ENCODE assay signal across 14 cellular contexts in the genomic region with DNA sequence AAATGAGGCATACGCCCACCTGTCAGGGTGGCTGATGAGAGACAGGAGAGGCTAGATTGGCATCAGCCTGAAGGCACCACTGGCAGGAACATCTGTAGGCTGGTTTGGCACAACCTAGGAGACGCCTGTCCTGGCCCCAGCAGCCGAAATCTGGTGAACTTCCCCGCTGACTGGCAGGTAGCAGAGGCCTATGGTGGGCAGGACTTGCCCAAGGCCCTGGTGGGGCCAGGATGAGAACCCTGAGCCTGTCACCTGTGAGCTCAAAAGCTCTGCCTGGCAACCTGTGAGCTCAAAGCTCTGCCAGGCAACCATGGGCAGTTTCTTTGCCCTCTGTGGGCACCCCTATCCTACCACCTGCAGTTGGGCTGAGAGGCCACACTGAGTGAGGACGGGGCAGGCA. TPM values are rescaled to one million over a fixed set of nuclear protein-coding genes. Genes with fewer than 3 reads are reported as not detected.
DNase-seq lines count a peak whose midpoint lies in the region; ATAC-seq, FAIRE-seq and TF ChIP-seq lines count a peak whose summit lies in the region.
"Had no signal": no experiment of that assay in that cellular context is flagged by ENCODE, and none has a peak within 500 bp of the region (broad histone marks: within the 10 kb centered on the region; RNA-seq: fewer than 3 reads in every experiment).

No MANE protein-coding gene starts in this region.

- H3K4me3 Mint-ChIP-seq in activated T-helper 17 cell treated with anti-CD3 and anti-CD28 coated beads, Interleukin-2, amount 50 U/mL, for 72 hours = peak overlapping the region; percentile 29
- H3K4me3 Mint-ChIP-seq in nephron (peak overlapping the region; percentile 35 to 61 (median 45)), immature natural killer cell (peak overlapping the region in 2 of 5 donors; percentile 10 to 23)
- H3K4me3 Mint-ChIP-seq: GM23338 had no signal

- TF ChIP-seq POLR2A in H54 (IDR thresholded peaks at IDR 0.05; ENCODE audit: low read depth, low read length) = no peak

- intact Hi-C loops in Right ventricle myocardium superior (cut with DNase I) = no loop called here
- intact Hi-C loops in cardiac septum (cut with DNase I) = no loop called here

- peak; percentile 41 for DNase-seq in Right ventricle myocardium superior
- no peak for DNase-seq in cardiac septum (ENCODE audit: low spot score)
- no peak for DNase-seq in immature natural killer cell
- DNase-seq in H54 (ENCODE audit: insufficient read length, low spot score) = no peak
- DNase-seq in stimulated activated CD4-positive, alpha-beta T cell treated with anti-CD3 and anti-CD28 coated beads, Interleukin-2, amount 100 ng/mL, for 48 hours = no peak
- DNase-seq: kidney glomerular epithelial cell; MV-4-11; naive thymus-derived CD4-positive, alpha-beta T cell; SJCRH30; stimulated activated naive CD8-positive, alpha-beta T cell treated with anti-CD3 and anti-CD28 coated beads, Interleukin-15, Interleukin-2, amounts not matched to agents 100 U/mL and 50 U/mL, for 24 hours had no signal

- ATAC-seq in Right ventricle myocardium superior (ENCODE audit: poor library complexity) (no peak), GM18907 (IDR thresholded peaks at IDR 0.05; ENCODE audit: unreplicated experiment) (no peak)
- ATAC-seq in activated T-helper 17 cell treated with anti-CD3 and anti-CD28 coated beads, Interleukin-2, amount 50 U/mL, for 72 hours (replicated peaks) = no peak
- ATAC-seq: GM23338; naive thymus-derived CD4-positive, alpha-beta T cell; stimulated activated naive CD8-positive, alpha-beta T cell treated with anti-CD3 and anti-CD28 coated beads, Interleukin-15, Interleukin-2, amounts not matched to agents 100 U/mL and 50 U/mL, for 24 hours had no signal

- peaks cover 8% of the 10 kb centered on the region for H3K4me1 Mint-ChIP-seq in activated T-helper 17 cell treated with anti-CD3 and anti-CD28 coated beads, Interleukin-2, amount 50 U/mL, for 72 hours
- H3K4me1 Mint-ChIP-seq in nephron (peaks cover 49% of the 10 kb centered on the region), immature natural killer cell (peaks cover 23 to 25% of the 10 kb centered on the region in 2 donors)

- peaks cover 3% of the 10 kb centered on the region for H3K27me3 Mint-ChIP-seq in activated T-helper 17 cell treated with anti-CD3 and anti-CD28 coated beads, Interleukin-2, amount 50 U/mL, for 72 hours
- H3K27me3 Mint-ChIP-seq in nephron (ENCODE audit: low read depth) (no peaks in the 10 kb centered on the region), immature natural killer cell (ENCODE audit: low read depth in 3 of 3) (peaks cover 10 to 16% (median 10%) of the 10 kb centered on the region in 3 donors)

- no peaks in the 10 kb centered on the region for H3K9me3 Mint-ChIP-seq in activated T-helper 17 cell treated with anti-CD3 and anti-CD28 coated beads, Interleukin-2, amount 50 U/mL, for 72 hours
- H3K9me3 Mint-ChIP-seq in nephron = no peaks in the 10 kb centered on the region
- no peaks in the 10 kb centered on the region for H3K9me3 Mint-ChIP-seq in immature natural killer cell
- H3K9me3 Mint-ChIP-seq: naive thymus-derived CD4-positive, alpha-beta T cell had no signal

- peaks cover 9% of the 10 kb centered on the region for H3K36me3 Mint-ChIP-seq in activated T-helper 17 cell treated with anti-CD3 and anti-CD28 coated beads, Interleukin-2, amount 50 U/mL, for 72 hours (ENCODE audit: low read depth)
- H3K36me3 Mint-ChIP-seq in nephron (ENCODE audit: low read depth) (peaks cover 8% of the 10 kb centered on the region), immature natural killer cell (peaks cover 0 to 4% (median 3%) of the 10 kb centered on the region in 3 donors)

- no peak for TF ChIP-seq CTCF in nephron (IDR thresholded peaks at IDR 0.05; ENCODE audit: unreplicated experiment in 3 of 3)

- peak overlapping the region; percentile 56 for H3K27ac Mint-ChIP-seq in activated T-helper 17 cell treated with anti-CD3 and anti-CD28 coated beads, Interleukin-2, amount 50 U/mL, for 72 hours
- H3K27ac Mint-ChIP-seq in nephron (no peak overlapping the region), immature natural killer cell (peak overlapping the region in 1 of 6 donors; percentile 20)
- H3K27ac Mint-ChIP-seq: GM23338 had no signal

- FAIRE-seq in H54 (lab: Jason Lieb, UNC) = no peak

RNA-seq across cellular contexts. Expression of gene DERL3, which starts 2.5 kb away (rescaled TPM):
- total RNA-seq in Right ventricle myocardium superior (2.8 TPM), cardiac septum (2.2 TPM)
- 1 to 10 TPM; 5.0 to 9.3 TPM for total RNA-seq in activated T-helper 17 cell treated with anti-CD3 and anti-CD28 coated beads, Interleukin-2, amount 50 U/mL, for 72 hours
- 1 to 10 TPM in 1 of 3 donors, under 1 TPM in 2; 0.61 to 1.2 (median 0.62) TPM for polyA plus RNA-seq in immature natural killer cell
- total RNA-seq: SJCRH30 had no signal
- polyA plus RNA-seq: naive thymus-derived CD4-positive, alpha-beta T cell had no signal

RNA-seq across cellular contexts. Expression of gene SLC2A11, which starts 21.4 kb away (rescaled TPM):
- total RNA-seq in Right ventricle myocardium superior (19.8 TPM), cardiac septum (19.7 TPM)
- total RNA-seq in activated T-helper 17 cell treated with anti-CD3 and anti-CD28 coated beads, Interleukin-2, amount 50 U/mL, for 72 hours = 1 to 10 TPM; 3.8 to 5.9 TPM
- 1 to 10 TPM in 2 of 3 donors, under 1 TPM in 1; 0.48 to 3.0 (median 2.0) TPM for polyA plus RNA-seq in immature natural killer cell

RNA-seq across cellular contexts. Expression of gene SMARCB1, which starts 49.5 kb away (rescaled TPM):
- total RNA-seq in Right ventricle myocardium superior (46.6 TPM), cardiac septum (50.4 TPM)
- total RNA-seq in activated T-helper 17 cell treated with anti-CD3 and anti-CD28 coated beads, Interleukin-2, amount 50 U/mL, for 72 hours = 10 to 100 TPM; 51.4 to 70.1 TPM
- 10 to 100 TPM; 28.5 to 49.5 (median 40.3) TPM for polyA plus RNA-seq in immature natural killer cell

RNA-seq across cellular contexts. Expression of gene MIF, which starts 57.9 kb away (rescaled TPM):
- total RNA-seq in Right ventricle myocardium superior = 227 TPM
- 317 TPM for total RNA-seq in cardiac septum
- 1,000 to 10,000 TPM; 1,250 to 1,556 TPM for total RNA-seq in activated T-helper 17 cell treated with anti-CD3 and anti-CD28 coated beads, Interleukin-2, amount 50 U/mL, for 72 hours
- 1,000 to 10,000 TPM in 1 of 3 donors, 100 to 1,000 TPM in 2; 788 to 1,627 (median 947) TPM for polyA plus RNA-seq in immature natural killer cell
